In the genomic region with DNA sequence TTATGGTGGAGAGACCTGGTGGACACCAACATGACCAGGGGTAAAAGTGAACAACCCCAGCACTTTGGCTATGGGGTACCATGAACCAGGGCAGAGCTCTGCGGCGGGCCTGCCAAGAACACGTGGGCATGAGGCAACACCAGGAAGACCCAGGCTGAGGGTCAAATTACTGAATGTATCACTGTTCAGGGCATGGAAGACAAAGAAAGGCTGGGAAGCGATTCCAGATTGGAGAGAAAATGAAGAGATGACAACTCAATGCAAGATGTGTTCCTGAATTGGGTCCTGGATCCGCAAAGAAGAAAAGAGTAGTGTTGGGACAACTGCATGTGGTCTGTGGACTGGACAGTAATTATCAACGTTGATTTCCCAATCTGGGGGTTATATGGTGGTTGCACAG, we compare ENCODE assay signal across 18 cellular contexts.
"Had no signal": no experiment of that assay in that cellular context is flagged by ENCODE, and none has a peak within 500 bp of the region (broad histone marks: within the 10 kb centered on the region; RNA-seq: fewer than 3 reads in every experiment).

No MANE protein-coding gene starts in this region.

- DNase-seq: activated CD4-positive, alpha-beta T cell treated with anti-CD3 and anti-CD28 coated beads for 1 hour; activated CD4-positive, alpha-beta T cell treated with anti-CD3 and anti-CD28 coated beads, Interleukin-2, amount 50 U/mL, for 1 hour; activated CD8-positive, alpha-beta T cell treated with anti-CD3 and anti-CD28 coated beads, Interleukin-2, amount 10 ng/mL, durations not matched to agents 7 days and 5 days; activated T-cell treated with anti-CD3 and anti-CD28 coated beads, Interleukin-2, amount 50 U/mL, for 1 hour; brain microvascular endothelial cell; esophagus squamous epithelium; kidney glomerular epithelial cell; mesendoderm; retina; stimulated activated CD4-positive, alpha-beta T cell treated with anti-CD3 and anti-CD28 coated beads, Interleukin-4, amount 100 ng/mL, for 4 hours; T-cell; transverse colon; uterus had no signal

- H3K27ac Mint-ChIP-seq: activated CD8-positive, alpha-beta T cell treated with anti-CD3 and anti-CD28 coated beads, Interleukin-2, amount 10 ng/mL, durations not matched to agents 7 days and 5 days; activated naive CD8-positive, alpha-beta T cell; neural progenitor cell; T-cell had no signal

- H3K4me1 Mint-ChIP-seq: central memory CD8-positive, alpha-beta T cell had no signal

- H3K27me3 Mint-ChIP-seq: activated naive CD8-positive, alpha-beta T cell; central memory CD8-positive, alpha-beta T cell; stimulated activated naive CD8-positive, alpha-beta T cell treated with anti-CD3 and anti-CD28 coated beads, Interleukin-15, Interleukin-2, amounts not matched to agents 100 ng/mL and 50 ng/mL, for 24 hours; T-cell had no signal

- ATAC-seq: activated CD8-positive, alpha-beta T cell treated with anti-CD3 and anti-CD28 coated beads, Interleukin-2, amount 10 ng/mL, durations not matched to agents 7 days and 5 days; mucosa of descending colon; T-cell had no signal

- H3K4me3 Mint-ChIP-seq: activated CD8-positive, alpha-beta T cell treated with anti-CD3 and anti-CD28 coated beads, Interleukin-2, amount 10 ng/mL, durations not matched to agents 7 days and 5 days; activated naive CD8-positive, alpha-beta T cell; central memory CD8-positive, alpha-beta T cell; stimulated activated naive CD8-positive, alpha-beta T cell treated with anti-CD3 and anti-CD28 coated beads, Interleukin-15, Interleukin-2, amounts not matched to agents 100 ng/mL and 50 ng/mL, for 24 hours; T-cell had no signal

- H3K9me3 Mint-ChIP-seq: central memory CD8-positive, alpha-beta T cell; neural progenitor cell; stimulated activated naive CD8-positive, alpha-beta T cell treated with anti-CD3 and anti-CD28 coated beads, Interleukin-15, Interleukin-2, amounts not matched to agents 100 ng/mL and 50 ng/mL, for 24 hours; T-cell had no signal
